Comparison of ENCODE assay signal across 11 cellular contexts in genomic region chr2:170711774-170712652, GRCh38. TPM values are rescaled to one million over a fixed set of nuclear protein-coding genes. Genes with fewer than 3 reads are reported as not detected.
A peak's percentile ranks its signal among the peaks of the same experiment; 100 is the strongest.
DNase-seq lines count a peak whose midpoint lies in the region; ATAC-seq and TF ChIP-seq lines count a peak whose summit lies in the region.
"Had no signal": no experiment of that assay in that cellular context is flagged by ENCODE, and none has a peak within 500 bp of the region (broad histone marks: within the 10 kb centered on the region; RNA-seq: fewer than 3 reads in every experiment).

No MANE protein-coding gene starts in this region.

- H3K36me3 ChIP-seq in neuronal stem cell (replicated peaks in 1 of 2; ENCODE audit: control insufficient read depth in 2 of 2, insufficient read depth in 2 of 2, low read length in 2 of 2): no peaks in the 10 kb centered on the region
- H3K36me3 ChIP-seq: tibial nerve had no signal

- no peaks in the 10 kb centered on the region for H3K36me3 Mint-ChIP-seq in brain

- no peak overlapping the region for H3K9ac ChIP-seq in neuronal stem cell (ENCODE audit: low read depth, low read length, poor library complexity)

- H2AFZ ChIP-seq in neuronal stem cell (ENCODE audit: low read length): peak overlapping the region; percentile 36

- H3K27me3 ChIP-seq in neuronal stem cell (ENCODE audit: control insufficient read depth in 3 of 3, insufficient read depth in 3 of 3, low read depth in 1 of 3, low read length in 3 of 3): peaks cover 50 to 94% (median 78%) of the 10 kb centered on the region in 3 experiments

- TF ChIP-seq CTCF in brain (conservative IDR thresholded peaks at IDR 0.05): no peak

- no peak overlapping the region for H3K14ac ChIP-seq in neuronal stem cell (ENCODE audit: low read length)

- H3K4me3 Mint-ChIP-seq in brain: peak overlapping the region; percentile 56 to 85 (median 80)
- H3K4me3 Mint-ChIP-seq: memory B cell had no signal

- no peak overlapping the region for H3K4ac ChIP-seq in neuronal stem cell (ENCODE audit: low read length)

- H2BK120ac ChIP-seq in neuronal stem cell (ENCODE audit: low read depth, low read length): peak overlapping the region; percentile 70

- WGBS in neuronal stem cell (ENCODE audit: extremely low coverage in 2 of 2, insufficient read length in 2 of 2, insufficient replicate concordance in 1 of 2), 2 donors: no CpG with 5 or more reads among the region's 51 CpGs

- peaks cover 0 to 5% (median 0%) of the 10 kb centered on the region in 5 experiments for H3K9me3 Mint-ChIP-seq in brain

- DNase-seq in NCI-H82 (lab: John Stamatoyannopoulos, UW): peak; percentile 57
- no peak for DNase-seq in NCI-H82 treated with DMSO at 0.1 percent for 48 hours (lab: John Stamatoyannopoulos, UW; ENCODE audit: unreplicated experiment)
- DNase-seq in NCI-H510A (lab: John Stamatoyannopoulos, UW): peak; percentile 79
- DNase-seq in neuronal stem cell (ENCODE audit: low spot score): peak; percentile 36

- no peak overlapping the region for H3K27ac ChIP-seq in neuronal stem cell (replicated peaks; ENCODE audit: low read length)
- H3K27ac ChIP-seq: epithelial cell of prostate, tibial nerve had no signal

- no peak overlapping the region for H2BK5ac ChIP-seq in neuronal stem cell (ENCODE audit: low read length)

- peaks cover 98% of the 10 kb centered on the region for H3K27me3 Mint-ChIP-seq in brain

- H2BK12ac ChIP-seq in neuronal stem cell (ENCODE audit: low read length): no peak overlapping the region

- H3K4me1 Mint-ChIP-seq in brain: peaks cover 32% of the 10 kb centered on the region

- no peak overlapping the region for H2BK15ac ChIP-seq in neuronal stem cell (ENCODE audit: low read length)

- H4K91ac ChIP-seq in neuronal stem cell (ENCODE audit: low read depth, low read length, poor library complexity): no peak overlapping the region

- H3K4me2 ChIP-seq in neuronal stem cell (ENCODE audit: insufficient read depth, low read length, poor library complexity, severe bottlenecking): peak overlapping the region; percentile 61

- H3K4me1 ChIP-seq in neuronal stem cell (ENCODE audit: control insufficient read depth in 2 of 2, insufficient read depth in 1 of 2, low read depth in 1 of 2, low read length in 2 of 2): peaks cover 2 to 18% of the 10 kb centered on the region in 2 donors

- peak overlapping the region in 2 of 5 experiments; percentile 12 to 42 for H3K27ac Mint-ChIP-seq in brain
- H3K27ac Mint-ChIP-seq: memory B cell had no signal

- ATAC-seq in HG03432 (IDR thresholded peaks at IDR 0.05; ENCODE audit: unreplicated experiment): no peak
- ATAC-seq in HG03520 (IDR thresholded peaks at IDR 0.05; ENCODE audit: unreplicated experiment): no peak
- ATAC-seq in HG03354 (IDR thresholded peaks at IDR 0.05; ENCODE audit: poor library complexity, severe bottlenecking, unreplicated experiment): no peak

- no peak overlapping the region for H4K8ac ChIP-seq in neuronal stem cell (ENCODE audit: low read depth, low read length)

- peak overlapping the region; percentile 56 for H3K18ac ChIP-seq in neuronal stem cell (ENCODE audit: low read length)

- no peak overlapping the region for H2AK5ac ChIP-seq in neuronal stem cell (ENCODE audit: low read depth, low read length)

- no peak overlapping the region for H3K4me3 ChIP-seq in neuronal stem cell (ENCODE audit: low read length in 2 of 2)
- H3K4me3 ChIP-seq: tibial nerve had no signal

- no peak overlapping the region for H3K23ac ChIP-seq in neuronal stem cell (ENCODE audit: low read depth, low read length, poor library complexity)

- H3K9me3 ChIP-seq in neuronal stem cell (replicated peaks in 1 of 2; ENCODE audit: control insufficient read depth in 2 of 2, insufficient read depth in 1 of 2, low read depth in 1 of 2, low read length in 2 of 2): no peaks in the 10 kb centered on the region
- H3K9me3 ChIP-seq: tibial nerve had no signal

- peaks cover 3% of the 10 kb centered on the region for H3K79me1 ChIP-seq in neuronal stem cell (ENCODE audit: low read depth, low read length)

RNA-seq across cellular contexts. Expression of gene SP5, which starts 3.1 kb away (rescaled TPM):
- 3.9 TPM for polyA plus RNA-seq in brain (ENCODE audit: insufficient read depth, low read depth, low replicate concordance)
- polyA plus RNA-seq in neuronal stem cell (2013, experiment 1 of 2): 0.04 TPM
- polyA plus RNA-seq in neuronal stem cell (2013, experiment 2 of 2): 0.06 TPM

RNA-seq across cellular contexts. Expression of gene ERICH2, which starts 58.2 kb away (rescaled TPM):
- polyA plus RNA-seq in brain (ENCODE audit: insufficient read depth, low read depth, low replicate concordance): 1.1 TPM
- 1.4 TPM for polyA plus RNA-seq in neuronal stem cell (2013, experiment 1 of 2)
- polyA plus RNA-seq in neuronal stem cell (2013, experiment 2 of 2): 1.5 TPM
